ENCODE assay signal across 9 cellular contexts in the genomic region with DNA sequence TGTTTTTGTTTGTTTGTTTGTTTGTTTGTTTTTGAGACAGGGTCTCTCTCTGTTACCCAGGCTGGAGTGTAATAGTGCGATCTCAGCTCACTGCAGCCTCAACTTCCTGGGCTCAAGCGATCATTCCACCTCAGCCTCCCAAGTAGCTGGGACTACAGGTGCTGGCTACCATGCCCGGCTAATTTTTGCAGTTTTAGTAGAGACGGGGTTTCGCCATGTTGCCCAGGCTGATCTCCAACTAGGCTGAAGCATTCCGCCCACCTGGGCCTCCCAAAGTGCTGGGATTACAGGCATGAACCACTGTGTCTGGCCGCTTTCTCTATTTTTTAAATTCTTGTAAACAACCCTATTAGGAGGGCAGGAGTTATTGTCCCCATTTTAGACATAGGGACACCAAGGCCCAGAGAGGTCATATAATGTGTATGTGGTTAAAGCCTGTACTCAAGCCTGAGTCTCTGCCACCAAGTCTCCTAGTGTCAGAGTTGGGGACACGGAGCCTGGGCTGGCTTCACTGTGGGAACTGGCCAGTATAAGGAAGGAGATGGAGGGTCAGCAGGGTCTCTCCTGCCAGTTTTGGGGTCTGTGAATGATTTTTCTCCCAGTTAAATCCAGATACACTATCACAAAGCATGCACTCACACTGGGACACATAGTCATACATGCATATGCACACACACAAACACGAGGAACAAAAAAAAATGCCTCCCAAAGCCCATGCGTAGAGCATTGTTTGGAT. TPM values are rescaled to one million over a fixed set of nuclear protein-coding genes. Genes with fewer than 3 reads are reported as not detected.
DNase-seq lines count a peak whose midpoint lies in the region; ATAC-seq and TF ChIP-seq lines count a peak whose summit lies in the region.
"Had no signal": no experiment of that assay in that cellular context is flagged by ENCODE, and none has a peak within 500 bp of the region (broad histone marks: within the 10 kb centered on the region; RNA-seq: fewer than 3 reads in every experiment).

No MANE protein-coding gene starts in this region.

- H3K36me3 Mint-ChIP-seq in activated T-helper 17 cell treated with anti-CD3 and anti-CD28 coated beads, Interleukin-2, amount 50 U/mL, for 72 hours (ENCODE audit: low read depth): peaks cover 55% of the 10 kb centered on the region
- no peaks in the 10 kb centered on the region for H3K36me3 Mint-ChIP-seq in type B pancreatic cell

- peaks cover 25% of the 10 kb centered on the region for H3K4me1 Mint-ChIP-seq in activated T-helper 17 cell treated with anti-CD3 and anti-CD28 coated beads, Interleukin-2, amount 50 U/mL, for 72 hours
- peaks cover 16% of the 10 kb centered on the region for H3K4me1 Mint-ChIP-seq in type B pancreatic cell (ENCODE audit: unreplicated experiment)

- H3K9me3 ChIP-seq in heart left ventricle: no peaks in the 10 kb centered on the region

- H3K36me3 ChIP-seq in heart left ventricle: peaks cover 0 to 18% (median 0%) of the 10 kb centered on the region in 9 donors

- TF ChIP-seq CTCF in heart left ventricle (IDR thresholded peaks at IDR 0.05) (no peak), type B pancreatic cell (conservative IDR thresholded peaks at IDR 0.05) (no peak)

- no peaks in the 10 kb centered on the region for H3K27me3 ChIP-seq in heart left ventricle

- peak overlapping the region in 9 of 12 donors; percentile 84 to 98 (median 92) for H3K4me3 ChIP-seq in heart left ventricle

- ATAC-seq in heart left ventricle (no peak), Right ventricle myocardium superior (ENCODE audit: poor library complexity) (no peak), HG03442 (IDR thresholded peaks at IDR 0.05; ENCODE audit: unreplicated experiment) (no peak), HG02588 (IDR thresholded peaks at IDR 0.05; ENCODE audit: unreplicated experiment) (no peak)
- ATAC-seq in activated T-helper 17 cell treated with anti-CD3 and anti-CD28 coated beads, Interleukin-2, amount 50 U/mL, for 72 hours (replicated peaks): no peak

- intact Hi-C loops in heart left ventricle (cut with DNase I) (no loop called here), Right ventricle myocardium superior (cut with DNase I) (no loop called here)

- no peaks in the 10 kb centered on the region for H3K9me3 Mint-ChIP-seq in activated T-helper 17 cell treated with anti-CD3 and anti-CD28 coated beads, Interleukin-2, amount 50 U/mL, for 72 hours
- H3K9me3 Mint-ChIP-seq in type B pancreatic cell: no peaks in the 10 kb centered on the region

- TF ChIP-seq POLR2A in heart left ventricle (IDR thresholded peaks at IDR 0.05): no peak

- WGBS in heart left ventricle, 4 donors: 84 to 92% (median 89%) methylated on average over 10 of the region's 10 CpGs

- H3K27me3 Mint-ChIP-seq in activated T-helper 17 cell treated with anti-CD3 and anti-CD28 coated beads, Interleukin-2, amount 50 U/mL, for 72 hours: no peaks in the 10 kb centered on the region
- H3K27me3 Mint-ChIP-seq in type B pancreatic cell: peaks cover 4% of the 10 kb centered on the region

- H3K4me3 Mint-ChIP-seq in activated T-helper 17 cell treated with anti-CD3 and anti-CD28 coated beads, Interleukin-2, amount 50 U/mL, for 72 hours: peak overlapping the region; percentile 100
- H3K4me3 Mint-ChIP-seq in type B pancreatic cell: peak overlapping the region; percentile 98

- peak overlapping the region; percentile 99 for H3K27ac Mint-ChIP-seq in activated T-helper 17 cell treated with anti-CD3 and anti-CD28 coated beads, Interleukin-2, amount 50 U/mL, for 72 hours
- H3K27ac Mint-ChIP-seq in type B pancreatic cell: peak overlapping the region; percentile 36

- peak overlapping the region in 3 of 12 donors; percentile 71 to 89 (median 82) for H3K27ac ChIP-seq in heart left ventricle

- no peak for DNase-seq in heart left ventricle
- DNase-seq in Right ventricle myocardium superior: no peak
- DNase-seq in medulla oblongata (ENCODE audit: extremely low spot score): peak; percentile 17
- DNase-seq in type B pancreatic cell (ENCODE audit: extremely low spot score, unreplicated experiment): no peak
- no peak for DNase-seq in germinal center (ENCODE audit: low spot score)
- DNase-seq: DMS153 had no signal

- H3K4me1 ChIP-seq in heart left ventricle: peaks cover 3 to 48% (median 19%) of the 10 kb centered on the region in 12 donors

RNA-seq across cellular contexts. Expression of a gene that starts 2.0 kb away (rescaled TPM):
- 10 to 100 TPM in 2 of 9 donors, 1 to 10 TPM in 7; 5.6 to 18.5 (median 8.1) TPM for total RNA-seq in heart left ventricle
- polyA plus RNA-seq in heart left ventricle: 1 to 10 TPM; 7.2 TPM
- 9.2 TPM for total RNA-seq in Right ventricle myocardium superior
- 10 to 100 TPM; 45.2 to 62.1 TPM for total RNA-seq in activated T-helper 17 cell treated with anti-CD3 and anti-CD28 coated beads, Interleukin-2, amount 50 U/mL, for 72 hours
- total RNA-seq in type B pancreatic cell (ENCODE audit: low replicate concordance): 15.9 and 19.8 TPM in 2 replicates

RNA-seq across cellular contexts. Expression of a gene that starts 27.5 kb away (rescaled TPM):
- total RNA-seq in heart left ventricle (10 to 100 TPM; 47.4 to 88.8 (median 63.4) TPM), Right ventricle myocardium superior (57.1 TPM), type B pancreatic cell (ENCODE audit: low replicate concordance) (66.7 and 72.4 TPM in 2 replicates)
- 100 to 1,000 TPM in 1 of 2 donors, 10 to 100 TPM in 1; 16.1 to 113 TPM for polyA plus RNA-seq in heart left ventricle
- 10 to 100 TPM; 37.1 to 63.1 TPM for total RNA-seq in activated T-helper 17 cell treated with anti-CD3 and anti-CD28 coated beads, Interleukin-2, amount 50 U/mL, for 72 hours
